Comparison of ENCODE assay signal across 1 cellular context in the genomic region with DNA sequence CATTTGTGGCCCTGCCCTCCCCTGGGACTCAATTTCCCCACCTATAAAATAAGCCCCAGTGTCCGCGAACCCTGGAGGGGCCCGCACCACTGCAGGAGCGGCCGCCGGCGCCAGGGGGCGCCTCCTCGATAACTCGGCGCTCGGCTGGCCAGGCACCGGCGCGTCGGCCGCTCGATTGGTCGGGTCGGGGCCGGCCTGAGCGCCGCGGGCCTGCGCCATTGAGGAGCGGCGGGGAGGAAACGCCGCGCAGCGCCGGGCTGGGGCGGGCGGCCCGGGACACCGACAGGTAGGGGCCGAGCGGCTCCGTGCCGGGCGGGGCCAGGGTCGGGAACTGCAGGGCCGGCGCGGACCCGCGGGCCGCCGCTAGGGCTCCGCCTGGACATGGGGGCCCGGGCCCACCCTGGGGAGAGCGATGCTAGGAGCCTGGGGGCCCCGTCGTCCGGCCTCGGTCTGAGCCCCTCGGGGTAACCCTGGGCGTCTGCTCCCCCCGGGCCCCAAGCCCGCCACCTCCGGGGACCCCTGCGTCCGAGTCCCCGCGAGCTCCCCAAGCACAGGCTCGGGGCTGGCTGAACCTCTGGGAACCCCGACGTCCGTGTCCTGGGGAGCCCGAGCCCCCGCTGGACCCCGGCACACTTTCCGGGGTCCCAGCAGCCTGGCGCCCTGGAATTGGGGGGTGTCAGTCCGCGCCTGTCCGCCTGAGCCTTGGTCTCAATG.
TF ChIP-seq lines count a peak whose summit lies in the region.

A gene with protein sequence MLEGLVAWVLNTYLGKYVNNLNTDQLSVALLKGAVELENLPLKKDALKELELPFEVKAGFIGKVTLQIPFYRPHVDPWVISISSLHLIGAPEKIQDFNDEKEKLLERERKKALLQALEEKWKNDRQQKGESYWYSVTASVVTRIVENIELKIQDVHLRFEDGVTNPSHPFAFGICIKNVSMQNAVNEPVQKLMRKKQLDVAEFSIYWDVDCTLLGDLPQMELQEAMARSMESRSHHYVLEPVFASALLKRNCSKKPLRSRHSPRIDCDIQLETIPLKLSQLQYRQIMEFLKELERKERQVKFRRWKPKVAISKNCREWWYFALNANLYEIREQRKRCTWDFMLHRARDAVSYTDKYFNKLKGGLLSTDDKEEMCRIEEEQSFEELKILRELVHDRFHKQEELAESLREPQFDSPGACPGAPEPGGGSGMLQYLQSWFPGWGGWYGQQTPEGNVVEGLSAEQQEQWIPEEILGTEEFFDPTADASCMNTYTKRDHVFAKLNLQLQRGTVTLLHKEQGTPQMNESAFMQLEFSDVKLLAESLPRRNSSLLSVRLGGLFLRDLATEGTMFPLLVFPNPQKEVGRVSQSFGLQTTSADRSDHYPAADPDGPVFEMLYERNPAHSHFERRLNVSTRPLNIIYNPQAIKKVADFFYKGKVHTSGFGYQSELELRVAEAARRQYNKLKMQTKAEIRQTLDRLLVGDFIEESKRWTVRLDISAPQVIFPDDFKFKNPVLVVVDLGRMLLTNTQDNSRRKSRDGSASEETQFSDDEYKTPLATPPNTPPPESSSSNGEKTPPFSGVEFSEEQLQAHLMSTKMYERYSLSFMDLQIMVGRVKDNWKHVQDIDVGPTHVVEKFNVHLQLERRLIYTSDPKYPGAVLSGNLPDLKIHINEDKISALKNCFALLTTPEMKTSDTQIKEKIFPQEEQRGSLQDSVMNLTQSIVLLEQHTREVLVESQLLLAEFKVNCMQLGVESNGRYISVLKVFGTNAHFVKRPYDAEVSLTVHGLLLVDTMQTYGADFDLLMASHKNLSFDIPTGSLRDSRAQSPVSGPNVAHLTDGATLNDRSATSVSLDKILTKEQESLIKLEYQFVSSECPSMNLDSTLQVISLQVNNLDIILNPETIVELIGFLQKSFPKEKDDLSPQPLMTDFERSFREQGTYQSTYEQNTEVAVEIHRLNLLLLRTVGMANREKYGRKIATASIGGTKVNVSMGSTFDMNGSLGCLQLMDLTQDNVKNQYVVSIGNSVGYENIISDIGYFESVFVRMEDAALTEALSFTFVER (N-terminal part only) (plus strand): TSS at position 196 of the 714 bp plus-strand sequence. CDS start 4,237 bp downstream, outside the sequence.

TF ChIP-seq in SK-N-SH treated with all-trans-retinoic acid at 6 μM for 48 hours, 23 proteins besides CTCF, POLR2A, EP300 and RAD21 (continued from another document):
- TF ChIP-seq, protein P1, sequence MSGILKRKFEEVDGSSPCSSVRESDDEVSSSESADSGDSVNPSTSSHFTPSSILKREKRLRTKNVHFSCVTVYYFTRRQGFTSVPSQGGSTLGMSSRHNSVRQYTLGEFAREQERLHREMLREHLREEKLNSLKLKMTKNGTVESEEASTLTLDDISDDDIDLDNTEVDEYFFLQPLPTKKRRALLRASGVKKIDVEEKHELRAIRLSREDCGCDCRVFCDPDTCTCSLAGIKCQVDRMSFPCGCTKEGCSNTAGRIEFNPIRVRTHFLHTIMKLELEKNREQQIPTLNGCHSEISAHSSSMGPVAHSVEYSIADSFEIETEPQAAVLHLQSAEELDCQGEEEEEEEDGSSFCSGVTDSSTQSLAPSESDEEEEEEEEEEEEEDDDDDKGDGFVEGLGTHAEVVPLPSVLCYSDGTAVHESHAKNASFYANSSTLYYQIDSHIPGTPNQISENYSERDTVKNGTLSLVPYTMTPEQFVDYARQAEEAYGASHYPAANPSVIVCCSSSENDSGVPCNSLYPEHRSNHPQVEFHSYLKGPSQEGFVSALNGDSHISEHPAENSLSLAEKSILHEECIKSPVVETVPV (CRISPR knock-in tag; IDR thresholded peaks at IDR 0.05) = no peak
